Comparison of ENCODE assay signal across 8 cellular contexts in genomic region chr1:154324669-154325582, GRCh38. TPM values are rescaled to one million over a fixed set of nuclear protein-coding genes. Genes with fewer than 3 reads are reported as not detected.
DNase-seq lines count a peak whose midpoint lies in the region; ATAC-seq, FAIRE-seq and TF ChIP-seq lines count a peak whose summit lies in the region.

Gene ATP8B2 (plus strand): TSS chr1:154325525. CDS start chr1:154328142, 2,617 bp downstream.

- peaks cover 0 to 20% of the 10 kb centered on the region in 2 donors for H3K4me1 ChIP-seq in breast epithelium
- peaks cover 2 to 9% of the 10 kb centered on the region in 2 donors for H3K4me1 ChIP-seq in small intestine (ENCODE audit: control insufficient read depth in 2 of 2, insufficient read depth in 1 of 2, low read depth in 1 of 2, low read length in 1 of 2)

- H3K27me3 ChIP-seq in breast epithelium, result no peaks in the 10 kb centered on the region
- H3K27me3 ChIP-seq in small intestine (ENCODE audit: control insufficient read depth in 2 of 2, insufficient read depth in 2 of 2, low read length in 2 of 2), result no peaks in the 10 kb centered on the region

- WGBS in small intestine, 3 donors, result 1 to 2% (median 1%) methylated on average over 45 to 56 of the region's 56 CpGs

- intact Hi-C loops in breast epithelium (cut with DNase I; ENCODE audit: low total_unique reads), result no loop called here

- H3K27ac ChIP-seq in breast epithelium (peak within 1 kb of the TSS; percentile 83 to 86), small intestine (ENCODE audit: low read depth in 1 of 2, low read length in 1 of 2) (peak within 1 kb of the TSS; percentile 78 to 91)

- TF ChIP-seq CTCF in WI38 (IDR thresholded peaks at IDR 0.05; ENCODE audit: low read depth, low read length) (peak; percentile 97), breast epithelium (IDR thresholded peaks at IDR 0.05) (peak; percentile 74 to 84 (median 82))

- H3K36me3 ChIP-seq in breast epithelium, result no peaks in the 10 kb centered on the region
- H3K36me3 ChIP-seq in small intestine (ENCODE audit: control insufficient read depth in 2 of 2, insufficient read depth in 2 of 2, low read length in 2 of 2), result no peaks in the 10 kb centered on the region

- ATAC-seq in HG02759 (IDR thresholded peaks at IDR 0.05; ENCODE audit: unreplicated experiment) (peak; percentile 66), GM21360 (IDR thresholded peaks at IDR 0.05; ENCODE audit: unreplicated experiment) (no peak)

- no peak for TF ChIP-seq POLR2A in breast epithelium (IDR thresholded peaks at IDR 0.05)

- peak; percentile 77 for DNase-seq in DMS153 (lab: John Stamatoyannopoulos, UW)
- DNase-seq in NCI-H2171 (lab: John Stamatoyannopoulos, UW), result peak; percentile 82
- peak in 1 of 2 donors; percentile 43 for DNase-seq in breast epithelium (ENCODE audit: low spot score in 2 of 2)
- DNase-seq in iPS-NIHi7 (ENCODE audit: extremely low spot score), result peak; percentile 95
- peak; percentile 69 for DNase-seq in small intestine

- FAIRE-seq in small intestine (lab: Jason Lieb, UNC), result no peak

- H3K9me3 ChIP-seq in breast epithelium (no peaks in the 10 kb centered on the region), small intestine (ENCODE audit: control insufficient read depth, low read depth) (no peaks in the 10 kb centered on the region)

- H3K4me3 ChIP-seq in WI38 (ENCODE audit: low read depth, low read length) (peak within 1 kb of the TSS; percentile 91), breast epithelium (peak within 1 kb of the TSS; percentile 68 to 79 (median 74)), small intestine (ENCODE audit: low read depth in 1 of 2, low read length in 2 of 2) (peak within 1 kb of the TSS; percentile 68 to 70)

RNA-seq across cellular contexts. Expression of gene ATP8B2, which starts in this region (rescaled TPM):
- total RNA-seq in breast epithelium, result 10 to 100 TPM; 34.5 to 64.8 (median 61.3) TPM
- polyA plus RNA-seq in small intestine, result 10 to 100 TPM; 13.8 to 19.7 (median 16.0) TPM
